ENCODE assay signal across 9 cellular contexts in the genomic region with DNA sequence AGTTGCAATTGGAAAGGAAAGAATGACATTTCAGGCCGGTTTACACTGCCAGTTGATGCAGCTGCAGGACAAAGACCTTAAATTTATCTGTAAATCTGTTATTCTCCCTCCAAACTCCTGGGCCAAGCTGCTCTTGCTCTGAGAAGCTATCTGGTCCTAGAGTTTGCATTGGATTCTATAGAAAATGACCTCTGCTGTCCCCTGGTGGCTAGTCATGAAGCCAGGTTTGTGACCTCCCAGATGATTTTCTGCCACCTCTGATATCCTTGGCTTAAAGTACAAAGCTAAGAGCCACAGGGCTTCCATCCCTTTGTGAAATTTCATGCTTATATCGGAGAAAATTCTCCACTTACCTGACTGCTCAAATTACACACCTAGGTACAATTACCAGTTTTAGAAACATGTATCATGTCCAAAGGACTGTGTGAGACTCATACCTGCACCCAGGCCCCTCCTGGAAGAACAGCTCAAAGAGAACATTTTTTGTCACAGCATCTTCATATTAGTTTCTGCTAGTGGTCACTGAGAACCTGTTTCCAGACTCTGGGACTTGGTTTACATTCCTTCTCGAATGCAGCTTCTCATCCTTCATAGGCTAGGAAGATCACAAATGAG. TPM values are rescaled to one million over a fixed set of nuclear protein-coding genes. Genes with fewer than 3 reads are reported as not detected.
DNase-seq lines count a peak whose midpoint lies in the region; ATAC-seq and TF ChIP-seq lines count a peak whose summit lies in the region.
"Had no signal": no experiment of that assay in that cellular context is flagged by ENCODE, and none has a peak within 500 bp of the region (broad histone marks: within the 10 kb centered on the region; RNA-seq: fewer than 3 reads in every experiment).

No MANE protein-coding gene starts in this region.

- POLR2A ChIA-PET in naive thymus-derived CD8-positive, alpha-beta T cell (lab: Charles Lee): no interaction called here

- ATAC-seq in naive thymus-derived CD8-positive, alpha-beta T cell: no peak
- ATAC-seq in HG02642 (IDR thresholded peaks at IDR 0.05; ENCODE audit: poor library complexity, unreplicated experiment) (no peak), GM18907 (IDR thresholded peaks at IDR 0.05; ENCODE audit: unreplicated experiment) (no peak)

- H3K9me3 Mint-ChIP-seq in endothelial cell (ENCODE audit: unreplicated experiment): no peaks in the 10 kb centered on the region
- H3K9me3 Mint-ChIP-seq in naive thymus-derived CD8-positive, alpha-beta T cell: no peaks in the 10 kb centered on the region

- TF ChIP-seq CTCF in endothelial cell (IDR thresholded peaks at IDR 0.05; ENCODE audit: unreplicated experiment): peak; percentile 80

- peaks cover 3% of the 10 kb centered on the region for H3K27me3 Mint-ChIP-seq in endothelial cell (ENCODE audit: unreplicated experiment)
- peaks cover 7 to 35% (median 11%) of the 10 kb centered on the region in 5 donors for H3K27me3 Mint-ChIP-seq in naive thymus-derived CD8-positive, alpha-beta T cell

- H3K4me1 Mint-ChIP-seq in endothelial cell (ENCODE audit: unreplicated experiment): peaks cover 16% of the 10 kb centered on the region
- no peaks in the 10 kb centered on the region for H3K4me1 Mint-ChIP-seq in naive thymus-derived CD8-positive, alpha-beta T cell

- H3K36me3 Mint-ChIP-seq in endothelial cell (ENCODE audit: low read depth, unreplicated experiment): no peaks in the 10 kb centered on the region
- H3K36me3 Mint-ChIP-seq in naive thymus-derived CD8-positive, alpha-beta T cell: no peaks in the 10 kb centered on the region

- DNase-seq in activated gamma-delta T cell treated with Interleukin-2 at 50 U/mL for 16 hours: peak; percentile 27
- no peak for DNase-seq in activated gamma-delta T cell (lab: John Stamatoyannopoulos, UW)
- DNase-seq in NCI-H1417 (lab: John Stamatoyannopoulos, UW): peak; percentile 36 to 76 (median 49)
- peak; percentile 21 to 23 for DNase-seq in activated CD4-positive, alpha-beta T cell treated with anti-CD3 and anti-CD28 coated beads for 24 hours (ENCODE audit: low read depth in 2 of 2)
- peak; percentile 71 for DNase-seq in endothelial cell (ENCODE audit: low spot score)
- DNase-seq in naive thymus-derived CD8-positive, alpha-beta T cell: peak in 9 of 10 donors; percentile 5 to 71 (median 28)

- no peak overlapping the region for H3K4me3 Mint-ChIP-seq in endothelial cell (ENCODE audit: unreplicated experiment)
- H3K4me3 Mint-ChIP-seq in naive thymus-derived CD8-positive, alpha-beta T cell: no peak overlapping the region

- no peak overlapping the region for H3K27ac Mint-ChIP-seq in endothelial cell (ENCODE audit: unreplicated experiment)
- H3K27ac Mint-ChIP-seq in naive thymus-derived CD8-positive, alpha-beta T cell: no peak overlapping the region

RNA-seq across cellular contexts. Expression of a gene that starts 28.9 kb away (rescaled TPM):
- 16.0 TPM for total RNA-seq in endothelial cell (ENCODE audit: unreplicated experiment)
- 1 to 10 TPM; 8.0 to 8.1 TPM for total RNA-seq in naive thymus-derived CD8-positive, alpha-beta T cell
- polyA plus RNA-seq in naive thymus-derived CD8-positive, alpha-beta T cell: 10 to 100 TPM; 16.3 to 21.1 (median 20.1) TPM

RNA-seq across cellular contexts. Expression of a gene that starts 46.4 kb away (rescaled TPM):
- 0.38 TPM for total RNA-seq in endothelial cell (ENCODE audit: unreplicated experiment)
- not detected for total RNA-seq in naive thymus-derived CD8-positive, alpha-beta T cell
- not detected for polyA plus RNA-seq in naive thymus-derived CD8-positive, alpha-beta T cell
- total RNA-seq: temporal lobe had no signal

RNA-seq across cellular contexts. Expression of a gene that starts 54.7 kb away (rescaled TPM):
- total RNA-seq in endothelial cell (ENCODE audit: unreplicated experiment): 26.0 TPM
- total RNA-seq in naive thymus-derived CD8-positive, alpha-beta T cell: 10 to 100 TPM; 33.5 to 34.9 TPM
- polyA plus RNA-seq in naive thymus-derived CD8-positive, alpha-beta T cell: 10 to 100 TPM; 45.2 to 52.3 (median 50.8) TPM
